Comparison of ENCODE assay signal across 1 cellular context in genomic region chr1:15726508-15726907, GRCh38.
TF ChIP-seq lines count a peak whose summit lies in the region.

No MANE protein-coding gene starts in this region.

TF ChIP-seq in IMR-90, 13 proteins besides CTCF, POLR2A, EP300 and RAD21:
- TF ChIP-seq SMC3 (IDR thresholded peaks at IDR 0.05; ENCODE audit: low read depth, low read length) (no peak), MAFK (IDR thresholded peaks at IDR 0.05; ENCODE audit: low read depth, low read length) (no peak), MAZ (IDR thresholded peaks at IDR 0.05; ENCODE audit: borderline replicate concordance, low read depth, low read length) (no peak), BHLHE40 (IDR thresholded peaks at IDR 0.05; ENCODE audit: low read depth, low read length) (no peak), ELK1 (IDR thresholded peaks at IDR 0.05; ENCODE audit: borderline replicate concordance, low read depth, low read length) (no peak), MXI1 (IDR thresholded peaks at IDR 0.05; ENCODE audit: borderline replicate concordance, low read depth, low read length) (no peak), CHD1 (IDR thresholded peaks at IDR 0.05; ENCODE audit: low read depth, low read length) (no peak), CEBPB (IDR thresholded peaks at IDR 0.05; ENCODE audit: low read depth, low read length) (no peak), RFX5 (IDR thresholded peaks at IDR 0.05; ENCODE audit: low read depth, low read length) (no peak), NFE2L2 (IDR thresholded peaks at IDR 0.05; ENCODE audit: low read depth, low read length) (no peak), FOS (IDR thresholded peaks at IDR 0.05; ENCODE audit: low read depth, low read length) (no peak), RCOR1 (IDR thresholded peaks at IDR 0.05; ENCODE audit: insufficient replicate concordance, low read length) (no peak)
- TF ChIP-seq, protein P1, sequence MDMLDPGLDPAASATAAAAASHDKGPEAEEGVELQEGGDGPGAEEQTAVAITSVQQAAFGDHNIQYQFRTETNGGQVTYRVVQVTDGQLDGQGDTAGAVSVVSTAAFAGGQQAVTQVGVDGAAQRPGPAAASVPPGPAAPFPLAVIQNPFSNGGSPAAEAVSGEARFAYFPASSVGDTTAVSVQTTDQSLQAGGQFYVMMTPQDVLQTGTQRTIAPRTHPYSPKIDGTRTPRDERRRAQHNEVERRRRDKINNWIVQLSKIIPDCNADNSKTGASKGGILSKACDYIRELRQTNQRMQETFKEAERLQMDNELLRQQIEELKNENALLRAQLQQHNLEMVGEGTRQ (IDR thresholded peaks at IDR 0.05; ENCODE audit: low read depth, low read length), result no peak
